ENCODE assay signal across 1 cellular context in genomic region chr1:205373022-205373421, GRCh38.
TF ChIP-seq lines count a peak whose summit lies in the region.

No MANE protein-coding gene starts in this region.

TF ChIP-seq in GM23338, 12 proteins besides CTCF, POLR2A, EP300 and RAD21 (continued from another document):
- TF ChIP-seq REST (IDR thresholded peaks at IDR 0.05; ENCODE audit: unreplicated experiment) (no peak), NANOG (IDR thresholded peaks at IDR 0.05; ENCODE audit: borderline replicate concordance) (no peak), STAT1 (IDR thresholded peaks at IDR 0.05; ENCODE audit: unreplicated experiment) (no peak), ZNF114 (CRISPR knock-in tag; IDR thresholded peaks at IDR 0.05) (no peak), ETS1 (IDR thresholded peaks at IDR 0.05) (no peak), ZNF462 (CRISPR knock-in tag; IDR thresholded peaks at IDR 0.05) (no peak), EZH2phosphoT487 (IDR thresholded peaks at IDR 0.05; ENCODE audit: unreplicated experiment) (no peak), ZNF331 (CRISPR knock-in tag; IDR thresholded peaks at IDR 0.05; ENCODE audit: low read depth) (no peak), EZH2 (IDR thresholded peaks at IDR 0.05; ENCODE audit: low read depth, unreplicated experiment) (no peak)
